1 cellular context compared by ENCODE assay signal in genomic region chr17:18258356-18259038, GRCh38.
A peak's percentile ranks its signal among the peaks of the same experiment; 100 is the strongest.
TF ChIP-seq lines count a peak whose summit lies in the region.

TSS of gene FLII (minus strand) at chr17:18258738. CDS start at chr17:18258690, 48 bp downstream.

TF ChIP-seq in HepG2, 621 proteins besides CTCF, POLR2A, EP300 and RAD21 (continued from another document and continues in another):
- TF ChIP-seq, protein P1, sequence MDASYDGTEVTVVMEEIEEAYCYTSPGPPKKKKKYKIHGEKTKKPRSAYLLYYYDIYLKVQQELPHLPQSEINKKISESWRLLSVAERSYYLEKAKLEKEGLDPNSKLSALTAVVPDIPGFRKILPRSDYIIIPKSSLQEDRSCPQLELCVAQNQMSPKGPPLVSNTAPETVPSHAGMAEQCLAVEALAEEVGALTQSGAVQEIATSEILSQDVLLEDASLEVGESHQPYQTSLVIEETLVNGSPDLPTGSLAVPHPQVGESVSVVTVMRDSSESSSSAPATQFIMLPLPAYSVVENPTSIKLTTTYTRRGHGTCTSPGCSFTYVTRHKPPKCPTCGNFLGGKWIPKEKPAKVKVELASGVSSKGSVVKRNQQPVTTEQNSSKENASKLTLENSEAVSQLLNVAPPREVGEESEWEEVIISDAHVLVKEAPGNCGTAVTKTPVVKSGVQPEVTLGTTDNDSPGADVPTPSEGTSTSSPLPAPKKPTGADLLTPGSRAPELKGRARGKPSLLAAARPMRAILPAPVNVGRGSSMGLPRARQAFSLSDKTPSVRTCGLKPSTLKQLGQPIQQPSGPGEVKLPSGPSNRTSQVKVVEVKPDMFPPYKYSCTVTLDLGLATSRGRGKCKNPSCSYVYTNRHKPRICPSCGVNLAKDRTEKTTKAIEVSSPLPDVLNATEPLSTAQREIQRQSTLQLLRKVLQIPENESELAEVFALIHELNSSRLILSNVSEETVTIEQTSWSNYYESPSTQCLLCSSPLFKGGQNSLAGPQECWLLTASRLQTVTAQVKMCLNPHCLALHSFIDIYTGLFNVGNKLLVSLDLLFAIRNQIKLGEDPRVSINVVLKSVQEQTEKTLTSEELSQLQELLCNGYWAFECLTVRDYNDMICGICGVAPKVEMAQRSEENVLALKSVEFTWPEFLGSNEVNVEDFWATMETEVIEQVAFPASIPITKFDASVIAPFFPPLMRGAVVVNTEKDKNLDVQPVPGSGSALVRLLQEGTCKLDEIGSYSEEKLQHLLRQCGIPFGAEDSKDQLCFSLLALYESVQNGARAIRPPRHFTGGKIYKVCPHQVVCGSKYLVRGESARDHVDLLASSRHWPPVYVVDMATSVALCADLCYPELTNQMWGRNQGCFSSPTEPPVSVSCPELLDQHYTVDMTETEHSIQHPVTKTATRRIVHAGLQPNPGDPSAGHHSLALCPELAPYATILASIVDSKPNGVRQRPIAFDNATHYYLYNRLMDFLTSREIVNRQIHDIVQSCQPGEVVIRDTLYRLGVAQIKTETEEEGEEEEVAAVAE (CRISPR knock-in tag; IDR thresholded peaks at IDR 0.05; ENCODE audit: borderline replicate concordance) = no peak; the same call in 1 of the 2 replicates
- peak; percentile 31; the same call in 1 of the 2 replicates for TF ChIP-seq NCOA1 (CRISPR knock-in tag; IDR thresholded peaks at IDR 0.05)
- TF ChIP-seq ZC3H13 (CRISPR knock-in tag; IDR thresholded peaks at IDR 0.05) = peak; percentile 73
- peak; percentile 29; the same call in 1 of the 2 replicates for TF ChIP-seq ZNF275 (CRISPR knock-in tag; IDR thresholded peaks at IDR 0.05; ENCODE audit: borderline replicate concordance)
- peak; percentile 58 for TF ChIP-seq SP2 (CRISPR knock-in tag; IDR thresholded peaks at IDR 0.05)
- TF ChIP-seq, protein P2, sequence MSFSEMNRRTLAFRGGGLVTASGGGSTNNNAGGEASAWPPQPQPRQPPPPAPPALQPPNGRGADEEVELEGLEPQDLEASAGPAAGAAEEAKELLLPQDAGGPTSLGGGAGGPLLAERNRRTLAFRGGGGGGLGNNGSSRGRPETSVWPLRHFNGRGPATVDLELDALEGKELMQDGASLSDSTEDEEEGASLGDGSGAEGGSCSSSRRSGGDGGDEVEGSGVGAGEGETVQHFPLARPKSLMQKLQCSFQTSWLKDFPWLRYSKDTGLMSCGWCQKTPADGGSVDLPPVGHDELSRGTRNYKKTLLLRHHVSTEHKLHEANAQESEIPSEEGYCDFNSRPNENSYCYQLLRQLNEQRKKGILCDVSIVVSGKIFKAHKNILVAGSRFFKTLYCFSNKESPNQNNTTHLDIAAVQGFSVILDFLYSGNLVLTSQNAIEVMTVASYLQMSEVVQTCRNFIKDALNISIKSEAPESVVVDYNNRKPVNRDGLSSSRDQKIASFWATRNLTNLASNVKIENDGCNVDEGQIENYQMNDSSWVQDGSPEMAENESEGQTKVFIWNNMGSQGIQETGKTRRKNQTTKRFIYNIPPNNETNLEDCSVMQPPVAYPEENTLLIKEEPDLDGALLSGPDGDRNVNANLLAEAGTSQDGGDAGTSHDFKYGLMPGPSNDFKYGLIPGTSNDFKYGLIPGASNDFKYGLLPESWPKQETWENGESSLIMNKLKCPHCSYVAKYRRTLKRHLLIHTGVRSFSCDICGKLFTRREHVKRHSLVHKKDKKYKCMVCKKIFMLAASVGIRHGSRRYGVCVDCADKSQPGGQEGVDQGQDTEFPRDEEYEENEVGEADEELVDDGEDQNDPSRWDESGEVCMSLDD (CRISPR knock-in tag; IDR thresholded peaks at IDR 0.05; ENCODE audit: borderline replicate concordance) = 0 out of 2 replicates have a peak, but pooled peaks have one; percentile 44
- TF ChIP-seq ZNF775 (CRISPR knock-in tag; IDR thresholded peaks at IDR 0.05; ENCODE audit: borderline replicate concordance) = no peak
- TF ChIP-seq ZSCAN20 (CRISPR knock-in tag; IDR thresholded peaks at IDR 0.05; ENCODE audit: borderline replicate concordance) = 0 out of 2 replicates have a peak, but pooled peaks have one; percentile 0
- TF ChIP-seq ZNF484 (CRISPR knock-in tag; IDR thresholded peaks at IDR 0.05; ENCODE audit: borderline replicate concordance, low read depth) = no peak
- TF ChIP-seq, protein P3, sequence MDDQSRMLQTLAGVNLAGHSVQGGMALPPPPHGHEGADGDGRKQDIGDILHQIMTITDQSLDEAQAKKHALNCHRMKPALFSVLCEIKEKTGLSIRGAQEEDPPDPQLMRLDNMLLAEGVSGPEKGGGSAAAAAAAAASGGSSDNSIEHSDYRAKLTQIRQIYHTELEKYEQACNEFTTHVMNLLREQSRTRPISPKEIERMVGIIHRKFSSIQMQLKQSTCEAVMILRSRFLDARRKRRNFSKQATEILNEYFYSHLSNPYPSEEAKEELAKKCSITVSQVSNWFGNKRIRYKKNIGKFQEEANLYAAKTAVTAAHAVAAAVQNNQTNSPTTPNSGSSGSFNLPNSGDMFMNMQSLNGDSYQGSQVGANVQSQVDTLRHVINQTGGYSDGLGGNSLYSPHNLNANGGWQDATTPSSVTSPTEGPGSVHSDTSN (CRISPR knock-in tag; IDR thresholded peaks at IDR 0.05; ENCODE audit: borderline replicate concordance) = no peak
- no peak for TF ChIP-seq ZNF879 (CRISPR knock-in tag; IDR thresholded peaks at IDR 0.05)
- peak; percentile 31; the same call in 1 of the 2 replicates for TF ChIP-seq HOXA9 (CRISPR knock-in tag; IDR thresholded peaks at IDR 0.05; ENCODE audit: borderline replicate concordance)
- 0 out of 2 replicates have a peak, but pooled peaks have one; percentile 42 for TF ChIP-seq BCL3 (CRISPR knock-in tag; IDR thresholded peaks at IDR 0.05)
- TF ChIP-seq, protein P4, sequence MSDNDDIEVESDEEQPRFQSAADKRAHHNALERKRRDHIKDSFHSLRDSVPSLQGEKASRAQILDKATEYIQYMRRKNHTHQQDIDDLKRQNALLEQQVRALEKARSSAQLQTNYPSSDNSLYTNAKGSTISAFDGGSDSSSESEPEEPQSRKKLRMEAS (IDR thresholded peaks at IDR 0.05) = peak; percentile 59
- TF ChIP-seq TSC22D2 (CRISPR knock-in tag; IDR thresholded peaks at IDR 0.05; ENCODE audit: borderline replicate concordance) = 0 out of 2 replicates have a peak, but pooled peaks have one; percentile 25
- TF ChIP-seq MTA3 (CRISPR knock-in tag; IDR thresholded peaks at IDR 0.05) = no peak
- TF ChIP-seq DMAP1 (CRISPR knock-in tag; IDR thresholded peaks at IDR 0.05) = peak; percentile 53; the same call in 1 of the 2 replicates
- TF ChIP-seq ETV6 (CRISPR knock-in tag; conservative IDR thresholded peaks at IDR 0.05) = peak; percentile 83; the same call in 1 of the 2 replicates
- 0 out of 2 replicates have a peak, but pooled peaks have one; percentile 52 for TF ChIP-seq NKX3-1 (CRISPR knock-in tag; IDR thresholded peaks at IDR 0.05)
- TF ChIP-seq, protein P5, sequence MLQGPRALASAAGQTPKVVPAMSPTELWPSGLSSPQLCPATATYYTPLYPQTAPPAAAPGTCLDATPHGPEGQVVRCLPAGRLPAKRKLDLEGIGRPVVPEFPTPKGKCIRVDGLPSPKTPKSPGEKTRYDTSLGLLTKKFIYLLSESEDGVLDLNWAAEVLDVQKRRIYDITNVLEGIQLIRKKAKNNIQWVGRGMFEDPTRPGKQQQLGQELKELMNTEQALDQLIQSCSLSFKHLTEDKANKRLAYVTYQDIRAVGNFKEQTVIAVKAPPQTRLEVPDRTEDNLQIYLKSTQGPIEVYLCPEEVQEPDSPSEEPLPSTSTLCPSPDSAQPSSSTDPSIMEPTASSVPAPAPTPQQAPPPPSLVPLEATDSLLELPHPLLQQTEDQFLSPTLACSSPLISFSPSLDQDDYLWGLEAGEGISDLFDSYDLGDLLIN (CRISPR knock-in tag; IDR thresholded peaks at IDR 0.05; ENCODE audit: borderline replicate concordance) = 0 out of 2 replicates have a peak, but pooled peaks have one; percentile 23
- TF ChIP-seq FOXC1 (CRISPR knock-in tag; IDR thresholded peaks at IDR 0.05; ENCODE audit: borderline replicate concordance) = peak; percentile 83; the same call in 1 of the 2 replicates
- peak; percentile 96 for TF ChIP-seq ZFP91 (CRISPR knock-in tag; IDR thresholded peaks at IDR 0.05; ENCODE audit: borderline replicate concordance)
- TF ChIP-seq RERE (CRISPR knock-in tag; IDR thresholded peaks at IDR 0.05; ENCODE audit: low read depth) = no peak
- TF ChIP-seq NR2C2 (CRISPR knock-in tag; IDR thresholded peaks at IDR 0.05; ENCODE audit: borderline replicate concordance) = peak; percentile 57
- peak; percentile 48; the same call in 1 of the 2 replicates for TF ChIP-seq ZNF709 (CRISPR knock-in tag; IDR thresholded peaks at IDR 0.05)
- TF ChIP-seq PHB2 (IDR thresholded peaks at IDR 0.05; ENCODE audit: partially characterized antibody) = no peak
- TF ChIP-seq ZNF883 (CRISPR knock-in tag; IDR thresholded peaks at IDR 0.05; ENCODE audit: not compliant biosample characterization) = peak; percentile 63
- TF ChIP-seq, protein P6, sequence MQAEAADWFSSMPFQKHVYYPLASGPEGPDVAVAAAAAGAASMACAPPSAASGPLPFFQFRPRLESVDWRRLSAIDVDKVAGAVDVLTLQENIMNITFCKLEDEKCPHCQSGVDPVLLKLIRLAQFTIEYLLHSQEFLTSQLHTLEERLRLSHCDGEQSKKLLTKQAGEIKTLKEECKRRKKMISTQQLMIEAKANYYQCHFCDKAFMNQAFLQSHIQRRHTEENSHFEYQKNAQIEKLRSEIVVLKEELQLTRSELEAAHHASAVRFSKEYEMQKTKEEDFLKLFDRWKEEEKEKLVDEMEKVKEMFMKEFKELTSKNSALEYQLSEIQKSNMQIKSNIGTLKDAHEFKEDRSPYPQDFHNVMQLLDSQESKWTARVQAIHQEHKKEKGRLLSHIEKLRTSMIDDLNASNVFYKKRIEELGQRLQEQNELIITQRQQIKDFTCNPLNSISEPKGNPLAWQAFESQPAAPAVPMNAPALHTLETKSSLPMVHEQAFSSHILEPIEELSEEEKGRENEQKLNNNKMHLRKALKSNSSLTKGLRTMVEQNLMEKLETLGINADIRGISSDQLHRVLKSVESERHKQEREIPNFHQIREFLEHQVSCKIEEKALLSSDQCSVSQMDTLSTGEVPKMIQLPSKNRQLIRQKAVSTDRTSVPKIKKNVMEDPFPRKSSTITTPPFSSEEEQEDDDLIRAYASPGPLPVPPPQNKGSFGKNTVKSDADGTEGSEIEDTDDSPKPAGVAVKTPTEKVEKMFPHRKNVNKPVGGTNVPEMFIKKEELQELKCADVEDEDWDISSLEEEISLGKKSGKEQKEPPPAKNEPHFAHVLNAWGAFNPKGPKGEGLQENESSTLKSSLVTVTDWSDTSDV (CRISPR knock-in tag; IDR thresholded peaks at IDR 0.05) = no peak
